9 cellular contexts compared by ENCODE assay signal in genomic region chr16:53991181-53992056, GRCh38.
A peak's percentile ranks its signal among the peaks of the same experiment; 100 is the strongest.
DNase-seq lines count a peak whose midpoint lies in the region; ATAC-seq lines count a peak whose summit lies in the region.
"Had no signal": no experiment of that assay in that cellular context is flagged by ENCODE, and none has a peak within 500 bp of the region (broad histone marks: within the 10 kb centered on the region; RNA-seq: fewer than 3 reads in every experiment).

No MANE protein-coding gene starts in this region.

- no peak overlapping the region for H3K4me3 ChIP-seq in esophagus (ENCODE audit: low read depth in 1 of 2, low read length in 2 of 2)

- H3K27ac Mint-ChIP-seq in activated T-cell treated with anti-CD3 and anti-CD28 coated beads, Interleukin-2, amount 50 U/mL, for 24 hours = no peak overlapping the region
- H3K27ac Mint-ChIP-seq: activated T-helper 17 cell treated with anti-CD3 and anti-CD28 coated beads, Interleukin-2, amount 50 U/mL, for 72 hours had no signal

- intact Hi-C loops in sciatic nerve (cut with DNase I) = loop anchor here (1.0 kb wide), 1 partner anchor 22 kb away; no protein-coding TSS in a partner anchor

- no peaks in the 10 kb centered on the region for H3K9me3 ChIP-seq in esophagus (ENCODE audit: control insufficient read depth in 2 of 2, insufficient read depth in 1 of 2, low read depth in 1 of 2, low read length in 1 of 2)

- WGBS in esophagus, 2 donors = 33% methylated on average over 11 of the region's 11 CpGs

- peaks cover 16% of the 10 kb centered on the region for H3K36me3 Mint-ChIP-seq in activated T-cell treated with anti-CD3 and anti-CD28 coated beads, Interleukin-2, amount 50 U/mL, for 24 hours (ENCODE audit: low read depth)

- H3K27me3 ChIP-seq in esophagus (ENCODE audit: control insufficient read depth in 1 of 2, insufficient read depth in 2 of 2, low read length in 2 of 2) = no peaks in the 10 kb centered on the region

- H3K27me3 Mint-ChIP-seq in activated T-cell treated with anti-CD3 and anti-CD28 coated beads, Interleukin-2, amount 50 U/mL, for 24 hours = no peaks in the 10 kb centered on the region
- H3K27me3 Mint-ChIP-seq: activated T-helper 17 cell treated with anti-CD3 and anti-CD28 coated beads, Interleukin-2, amount 50 U/mL, for 72 hours had no signal

- H3K27ac ChIP-seq in esophagus (ENCODE audit: low read depth in 2 of 2, low read length in 1 of 2) = peak overlapping the region; percentile 62 to 81

- ATAC-seq in sciatic nerve = peak; percentile 62
- ATAC-seq in HG02885 (IDR thresholded peaks at IDR 0.05; ENCODE audit: poor library complexity, unreplicated experiment) = no peak
- ATAC-seq: activated T-helper 17 cell treated with anti-CD3 and anti-CD28 coated beads, Interleukin-2, amount 50 U/mL, for 72 hours; Panc1 had no signal

- H3K36me3 ChIP-seq in esophagus (ENCODE audit: control insufficient read depth in 2 of 2, insufficient read depth in 2 of 2, low read length in 1 of 2) = no peaks in the 10 kb centered on the region

- H3K9me3 Mint-ChIP-seq in activated T-cell treated with anti-CD3 and anti-CD28 coated beads, Interleukin-2, amount 50 U/mL, for 24 hours = no peaks in the 10 kb centered on the region
- H3K9me3 Mint-ChIP-seq: activated T-helper 17 cell treated with anti-CD3 and anti-CD28 coated beads, Interleukin-2, amount 50 U/mL, for 72 hours had no signal

- H3K4me1 Mint-ChIP-seq in activated T-cell treated with anti-CD3 and anti-CD28 coated beads, Interleukin-2, amount 50 U/mL, for 24 hours (ENCODE audit: low read depth) = peaks cover 9% of the 10 kb centered on the region
- H3K4me1 Mint-ChIP-seq: activated T-helper 17 cell treated with anti-CD3 and anti-CD28 coated beads, Interleukin-2, amount 50 U/mL, for 72 hours had no signal

- DNase-seq in HT-29 (ENCODE audit: low spot score) (peak; percentile 2), NCI-H2196 treated with DMSO at 0.1 percent for 48 hours (lab: John Stamatoyannopoulos, UW; ENCODE audit: unreplicated experiment) (peak; percentile 2), sciatic nerve (ENCODE audit: low spot score) (no peak), GOT3 (lab: John Stamatoyannopoulos, UW) (no peak)
- no peak for DNase-seq in activated T-cell treated with anti-CD3 and anti-CD28 coated beads, Interleukin-2, amount 50 U/mL, for 24 hours

- H3K4me1 ChIP-seq in esophagus (ENCODE audit: control insufficient read depth in 2 of 2, insufficient read depth in 2 of 2, low read length in 1 of 2) = peaks cover 3 to 4% of the 10 kb centered on the region in 2 donors

- H3K4me3 Mint-ChIP-seq in activated T-cell treated with anti-CD3 and anti-CD28 coated beads, Interleukin-2, amount 50 U/mL, for 24 hours = no peak overlapping the region
- H3K4me3 Mint-ChIP-seq: activated T-helper 17 cell treated with anti-CD3 and anti-CD28 coated beads, Interleukin-2, amount 50 U/mL, for 72 hours had no signal

Comparison
In these comparisons a context has a peak if more than half of its experiments do, and no peak if none do; other contexts are left out.
1. DNase-seq: peak in HT-29 (single experiment) and NCI-H2196 treated with DMSO at 0.1 percent for 48 hours (single experiment); none in sciatic nerve (single experiment), activated T-cell treated with anti-CD3 and anti-CD28 coated beads, Interleukin-2, amount 50 U/mL, for 24 hours (single experiment) and GOT3 (single experiment).